Comparison of ENCODE assay signal across 9 cellular contexts in genomic region chr2:179106342-179107178, GRCh38. TPM values are rescaled to one million over a fixed set of nuclear protein-coding genes. Genes with fewer than 3 reads are reported as not detected.
DNase-seq lines count a peak whose midpoint lies in the region; ATAC-seq, FAIRE-seq and TF ChIP-seq lines count a peak whose summit lies in the region.
"Had no signal": no experiment of that assay in that cellular context is flagged by ENCODE, and none has a peak within 500 bp of the region (broad histone marks: within the 10 kb centered on the region; RNA-seq: fewer than 3 reads in every experiment).

No MANE protein-coding gene starts in this region.

- H3K27ac Mint-ChIP-seq in mesothelial cell of epicardium: no peak overlapping the region
- H3K27ac Mint-ChIP-seq: natural killer cell had no signal

- H3K9me3 Mint-ChIP-seq in mesothelial cell of epicardium: no peaks in the 10 kb centered on the region
- H3K9me3 Mint-ChIP-seq: natural killer cell had no signal

- no peaks in the 10 kb centered on the region for H3K27me3 Mint-ChIP-seq in mesothelial cell of epicardium (ENCODE audit: low read depth)

- in situ Hi-C loops in brain microvascular endothelial cell (cut with HindIII; ENCODE audit: low pct_ligation_motif_present, low sequenced_read_pairs): no loop called here

- H3K36me3 Mint-ChIP-seq in mesothelial cell of epicardium: peaks cover 12% of the 10 kb centered on the region
- H3K36me3 Mint-ChIP-seq: natural killer cell had no signal

- H3K27me3 ChIP-seq in brain microvascular endothelial cell (replicated peaks) (no peaks in the 10 kb centered on the region), left lung (no peaks in the 10 kb centered on the region)

- FAIRE-seq in urothelium cell line (lab: Jason Lieb, UNC): peak; percentile 74

- H3K4me1 Mint-ChIP-seq in mesothelial cell of epicardium: peaks cover 11% of the 10 kb centered on the region

- peak; percentile 50 for ATAC-seq in GM19043 (IDR thresholded peaks at IDR 0.05; ENCODE audit: low read depth, unreplicated experiment)
- peak; percentile 67 for ATAC-seq in HG03280 (IDR thresholded peaks at IDR 0.05; ENCODE audit: unreplicated experiment)
- ATAC-seq in left lung: peak; percentile 60

- H3K4me3 ChIP-seq in brain microvascular endothelial cell (ENCODE audit: low read depth, low read length): no peak overlapping the region
- H3K4me3 ChIP-seq in left lung: no peak overlapping the region

- H3K36me3 ChIP-seq in brain microvascular endothelial cell (replicated peaks): peaks cover 2% of the 10 kb centered on the region
- H3K36me3 ChIP-seq in left lung: peaks cover 0 to 32% of the 10 kb centered on the region in 2 donors

- no peak for TF ChIP-seq CTCF in brain microvascular endothelial cell (IDR thresholded peaks at IDR 0.05; ENCODE audit: low read depth, low read length, missing control alignments)
- no peak for TF ChIP-seq CTCF in left lung (IDR thresholded peaks at IDR 0.05)
- TF ChIP-seq CTCF in mesothelial cell of epicardium (IDR thresholded peaks at IDR 0.05; ENCODE audit: unreplicated experiment): no peak

- H3K9me3 ChIP-seq in left lung: no peaks in the 10 kb centered on the region

- intact Hi-C loops in left lung (cut with DNase I): no loop called here

- no peak overlapping the region for H3K4me3 Mint-ChIP-seq in mesothelial cell of epicardium
- H3K4me3 Mint-ChIP-seq: natural killer cell had no signal

- H3K27ac ChIP-seq in brain microvascular endothelial cell (no peak overlapping the region), left lung (peak overlapping the region in 1 of 2 donors; percentile 63)

- DNase-seq in CD1c-positive myeloid dendritic cell (ENCODE audit: extremely low spot score): peak; percentile 66
- peak; percentile 51 for DNase-seq in NCI-H460 (ENCODE audit: extremely low read depth, low read depth)
- peak; percentile 94 for DNase-seq in brain microvascular endothelial cell
- no peak for DNase-seq in left lung
- peak; percentile 68 for DNase-seq in urothelium cell line (ENCODE audit: low spot score)
- DNase-seq in mesothelial cell of epicardium (ENCODE audit: low spot score in 2 of 2, unreplicated experiment in 2 of 2): no peak
- DNase-seq: natural killer cell had no signal

- H3K4me1 ChIP-seq in left lung: peaks cover 5 to 27% of the 10 kb centered on the region in 2 donors

RNA-seq across cellular contexts. Expression of gene CCDC141, which starts 56.6 kb away (rescaled TPM):
- total RNA-seq in NCI-H460 (2014; rRNA removed; shearing (Covaris generic)): 2.4 and 4.0 TPM in 2 replicates
- polyA plus RNA-seq in NCI-H460 (2014; cell fraction: nucleus; rRNA removed): 1.3 and 2.1 TPM in 2 replicates
- total RNA-seq in left lung (10 to 100 TPM; 22.5 to 29.6 TPM), mesothelial cell of epicardium (1.0 to 1.2 TPM (median 1.1 TPM) in 3 replicates)

Comparison
In these comparisons a context has a peak if more than half of its experiments do, and no peak if none do; other contexts are left out.
1. DNase-seq: peak in CD1c-positive myeloid dendritic cell (single experiment), NCI-H460 (single experiment), brain microvascular endothelial cell (single experiment) and urothelium cell line (single experiment); none in left lung (0 of 2) and mesothelial cell of epicardium (0 of 2).
2. Peak in every context shown above with its lines, with median percentiles within 50 percentile points of each other: ATAC-seq.